In the genomic region with DNA sequence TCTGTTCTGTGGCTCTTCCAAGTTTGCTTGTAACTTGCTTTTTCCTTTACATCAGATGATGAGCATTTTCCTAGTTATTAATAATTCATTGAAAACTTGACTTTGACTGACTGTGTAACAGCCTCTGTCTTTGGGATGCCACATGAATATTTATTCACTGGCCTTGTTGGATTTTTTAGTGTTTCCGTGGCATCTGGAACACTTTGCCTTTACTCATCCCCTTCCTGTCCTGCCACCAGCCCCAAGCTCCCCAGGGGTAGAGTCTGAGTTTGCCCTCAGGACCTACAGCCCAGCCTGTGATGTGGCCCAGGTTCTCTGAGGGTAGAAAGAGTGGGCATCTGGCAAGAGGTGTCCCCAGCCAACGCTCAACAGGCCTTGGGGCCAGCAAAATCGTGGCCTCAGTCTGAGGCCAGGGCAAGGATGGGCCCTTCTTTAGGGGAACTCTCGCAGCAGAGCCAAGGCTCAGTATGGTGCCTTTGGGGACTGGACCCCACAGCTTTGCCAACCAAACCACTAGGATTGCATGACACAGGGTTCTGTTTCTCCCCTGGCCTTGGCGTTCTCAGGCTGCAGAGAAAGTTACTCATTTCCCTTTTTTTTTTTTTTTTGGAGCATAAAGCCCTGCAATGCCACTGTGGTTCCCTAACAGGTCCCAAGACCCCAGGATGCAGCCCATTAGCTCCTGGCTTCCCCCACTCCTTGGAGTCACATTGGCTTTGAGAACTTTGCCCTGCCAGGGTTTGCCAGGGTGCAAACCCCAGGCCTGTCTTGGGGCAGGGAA, we compare ENCODE assay signal across 9 cellular contexts.
DNase-seq lines count a peak whose midpoint lies in the region; ATAC-seq and TF ChIP-seq lines count a peak whose summit lies in the region.
"Had no signal": no experiment of that assay in that cellular context is flagged by ENCODE, and none has a peak within 500 bp of the region (broad histone marks: within the 10 kb centered on the region; RNA-seq: fewer than 3 reads in every experiment).

No MANE protein-coding gene starts in this region.

- peak overlapping the region; percentile 11 for H3K27ac Mint-ChIP-seq in activated naive CD4-positive, alpha-beta T cell treated with anti-CD3 and anti-CD28 coated beads for 36 hours
- H3K27ac Mint-ChIP-seq in activated naive CD4-positive, alpha-beta T cell treated with anti-CD3 and anti-CD28 coated beads, Interleukin-2, amount 50 U/mL, for 72 hours, result peak overlapping the region; percentile 12 to 20

- H3K4me1 Mint-ChIP-seq in activated naive CD4-positive, alpha-beta T cell treated with anti-CD3 and anti-CD28 coated beads for 36 hours (ENCODE audit: low read depth), result peaks cover 65% of the 10 kb centered on the region

- no peak for ATAC-seq in activated naive CD4-positive, alpha-beta T cell treated with anti-CD3 and anti-CD28 coated beads, Interleukin-2, amount 50 U/mL, for 72 hours
- no peak for ATAC-seq in left lung
- no peak for ATAC-seq in GM21737 (IDR thresholded peaks at IDR 0.05; ENCODE audit: unreplicated experiment)

- intact Hi-C loops in activated naive CD4-positive, alpha-beta T cell treated with anti-CD3 and anti-CD28 coated beads for 36 hours (cut with micrococcal nuclease), result loop anchor here (1.0 kb wide), 1 partner anchor 34 kb away; no protein-coding TSS in a partner anchor
- intact Hi-C loops in left lung (cut with DNase I), result no loop called here

- peaks cover 4% of the 10 kb centered on the region for H3K9me3 Mint-ChIP-seq in activated naive CD4-positive, alpha-beta T cell treated with anti-CD3 and anti-CD28 coated beads for 36 hours
- H3K9me3 Mint-ChIP-seq in activated naive CD4-positive, alpha-beta T cell treated with anti-CD3 and anti-CD28 coated beads, Interleukin-2, amount 50 U/mL, for 72 hours, result peaks cover 4 to 6% of the 10 kb centered on the region in 2 donors

- H3K27me3 ChIP-seq in left lung, result no peaks in the 10 kb centered on the region

- H3K36me3 ChIP-seq in left lung (peaks cover 0 to 37% of the 10 kb centered on the region in 2 donors), urinary bladder (ENCODE audit: insufficient read depth) (no peaks in the 10 kb centered on the region)

- H3K27me3 Mint-ChIP-seq in activated naive CD4-positive, alpha-beta T cell treated with anti-CD3 and anti-CD28 coated beads for 36 hours (ENCODE audit: low read depth), result no peaks in the 10 kb centered on the region

- peaks cover 6% of the 10 kb centered on the region for H3K36me3 Mint-ChIP-seq in activated naive CD4-positive, alpha-beta T cell treated with anti-CD3 and anti-CD28 coated beads for 36 hours (ENCODE audit: low read depth)
- peaks cover 11 to 24% of the 10 kb centered on the region in 2 donors for H3K36me3 Mint-ChIP-seq in activated naive CD4-positive, alpha-beta T cell treated with anti-CD3 and anti-CD28 coated beads, Interleukin-2, amount 50 U/mL, for 72 hours

- no peak overlapping the region for H3K4me3 ChIP-seq in left lung
- no peak overlapping the region for H3K4me3 ChIP-seq in urinary bladder (ENCODE audit: low read depth, low read length)

- H3K9me3 ChIP-seq in left lung, result peaks cover 0 to 4% of the 10 kb centered on the region in 2 donors

- peak overlapping the region; percentile 76 to 87 for H3K27ac ChIP-seq in left lung
- peak overlapping the region; percentile 81 for H3K27ac ChIP-seq in urinary bladder (ENCODE audit: low read depth)

- 55% methylated on average over 5 of the region's 5 CpGs for WGBS in urinary bladder

- no peak overlapping the region for H3K4me3 Mint-ChIP-seq in activated naive CD4-positive, alpha-beta T cell treated with anti-CD3 and anti-CD28 coated beads for 36 hours

- H3K4me1 ChIP-seq in left lung, result peaks cover 23 to 82% of the 10 kb centered on the region in 2 donors
- no peaks in the 10 kb centered on the region for H3K4me1 ChIP-seq in urinary bladder (ENCODE audit: insufficient read depth)

- no peak for DNase-seq in activated naive CD4-positive, alpha-beta T cell treated with anti-CD3 and anti-CD28 coated beads for 36 hours
- no peak for DNase-seq in activated naive CD4-positive, alpha-beta T cell (lab: John Stamatoyannopoulos, UW)
- no peak for DNase-seq in activated naive CD4-positive, alpha-beta T cell treated with anti-CD3 and anti-CD28 coated beads, Interleukin-2, amount 50 U/mL, for 72 hours (ENCODE audit: low spot score in 2 of 2)
- DNase-seq in left lung, result no peak
- no peak for DNase-seq in activated effector memory CD4-positive, alpha-beta T cell treated with Interleukin-2 at 50 U/mL for 16 hours
- no peak for DNase-seq in NCI-H526 treated with DMSO at 0.1 percent for 48 hours (lab: John Stamatoyannopoulos, UW)
- DNase-seq: activated CD4-positive, alpha-beta T cell treated with anti-CD3 and anti-CD28 coated beads, Interleukin-2, amount 50 U/mL, for 1 hour had no signal

- no peak for TF ChIP-seq CTCF in left lung (IDR thresholded peaks at IDR 0.05)

- CTCF ChIA-PET in activated naive CD4-positive, alpha-beta T cell treated with anti-CD3 and anti-CD28 coated beads for 36 hours (lab: Charles Lee), result interaction anchor here (0.7 to 1.8 kb wide), 6 partner anchors 13 to 35 kb away, joined by 3 to 4 read pairs (median 4); no protein-coding TSS in a partner anchor
